28 cellular contexts compared by ENCODE assay signal in the genomic region with DNA sequence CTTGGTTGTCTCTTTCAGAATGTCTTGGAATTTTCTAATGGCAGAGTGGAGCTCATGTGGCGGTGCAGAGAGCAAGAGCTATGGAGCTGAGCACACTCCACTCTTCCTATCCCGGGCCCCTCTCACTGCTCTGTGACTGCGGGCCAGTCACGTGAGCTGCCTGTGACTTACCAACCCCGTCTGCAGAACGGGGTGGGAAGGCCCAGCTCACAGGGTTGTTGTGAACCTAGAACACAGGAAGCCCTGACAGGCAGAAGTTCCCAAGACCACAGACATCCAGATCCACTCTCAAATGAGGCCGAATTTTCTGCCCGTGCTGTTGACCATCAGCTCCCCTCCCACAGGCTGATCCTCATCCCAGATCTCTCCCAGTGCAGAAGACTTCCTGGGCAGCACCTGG. TPM values are rescaled to one million over a fixed set of nuclear protein-coding genes. Genes with fewer than 3 reads are reported as not detected.
DNase-seq lines count a peak whose midpoint lies in the region; ATAC-seq and TF ChIP-seq lines count a peak whose summit lies in the region.
"Had no signal": no experiment of that assay in that cellular context is flagged by ENCODE, and none has a peak within 500 bp of the region (broad histone marks: within the 10 kb centered on the region; RNA-seq: fewer than 3 reads in every experiment).

No MANE protein-coding gene starts in this region.

- H3K4me3 ChIP-seq in spleen: no peak overlapping the region
- H3K4me3 ChIP-seq: coronary artery had no signal

- TF ChIP-seq CTCF in glutamatergic neuron (IDR thresholded peaks at IDR 0.05; ENCODE audit: partially characterized antibody, unreplicated experiment) (no peak), spleen (IDR thresholded peaks at IDR 0.05 in 8 of 11, conservative IDR thresholded peaks at IDR 0.05 in 3 of 11) (no peak)

- no peaks in the 10 kb centered on the region for H3K9me3 ChIP-seq in spleen

- no peak for TF ChIP-seq POLR2A in spleen (IDR thresholded peaks at IDR 0.05)

- no peak overlapping the region for H3K4me3 Mint-ChIP-seq in activated CD4-positive, alpha-beta T cell treated with anti-CD3 and anti-CD28 coated beads, Interleukin-2, amount 10 ng/mL, durations not matched to agents 24 days and 14 days
- H3K4me3 Mint-ChIP-seq in glutamatergic neuron (ENCODE audit: unreplicated experiment): no peak overlapping the region
- H3K4me3 Mint-ChIP-seq: activated CD4-positive, alpha-beta T cell treated with anti-CD3 and anti-CD28 coated beads, Interleukin-2, amount 10 ng/mL, durations not matched to agents 7 days and 5 days; naive thymus-derived CD4-positive, alpha-beta T cell; stimulated activated naive B cell treated with anti-CD40 and anti-IgM and Interleukin-4, amounts not matched to agents 10 μg/mL and 1 μg/mL and 100 μg/mL, for 72 hours had no signal

- peaks cover 0 to 32% (median 5%) of the 10 kb centered on the region in 6 donors for H3K4me1 ChIP-seq in spleen

- peak overlapping the region; percentile 18 for H3K27ac Mint-ChIP-seq in activated CD4-positive, alpha-beta T cell treated with anti-CD3 and anti-CD28 coated beads, Interleukin-2, amount 10 ng/mL, durations not matched to agents 24 days and 14 days
- H3K27ac Mint-ChIP-seq in glutamatergic neuron (ENCODE audit: unreplicated experiment): no peak overlapping the region
- H3K27ac Mint-ChIP-seq: activated CD4-positive, alpha-beta T cell treated with anti-CD3 and anti-CD28 coated beads, Interleukin-2, amount 10 ng/mL, durations not matched to agents 7 days and 5 days; stimulated activated naive B cell treated with anti-CD40 and anti-IgM and Interleukin-4, amounts not matched to agents 10 μg/mL and 1 μg/mL and 100 μg/mL, for 72 hours had no signal

- no peak for DNase-seq in activated CD4-positive, alpha-beta T cell treated with anti-CD3 and anti-CD28 coated beads, Interleukin-2, amount 10 ng/mL, durations not matched to agents 24 days and 14 days
- no peak for DNase-seq in activated CD4-positive, alpha-beta T cell treated with anti-CD3 and anti-CD28 coated beads for 4 hours
- DNase-seq in Kasumi-1 (lab: John Stamatoyannopoulos, UW) (peak; percentile 70 to 71), glutamatergic neuron (peak; percentile 6), spleen (peak; percentile 80), COLO829 (ENCODE audit: low spot score) (no peak), NAMALWA (ENCODE audit: low spot score) (no peak)
- DNase-seq: 8988T; activated CD4-positive, alpha-beta T cell treated with anti-CD3 and anti-CD28 coated beads, Interleukin-2, amount 10 ng/mL, durations not matched to agents 7 days and 5 days; activated effector memory CD4-positive, alpha-beta T cell treated with anti-CD3 and anti-CD28 coated beads, Interleukin-2, amount 50 U/mL, for 16 hours; activated T-cell treated with anti-CD3 and anti-CD28 coated beads, Interleukin-2, amount 50 U/mL, for 1 hour; caudate nucleus; erythroblast; IMR-90; islet precursor cell; naive thymus-derived CD4-positive, alpha-beta T cell; NCI-H1048; NCI-H1694; NCI-H446; NCI-H748 treated with DMSO at 0.1 percent for 48 hours; nucleus accumbens; SHP77 treated with DMSO at 0.1 percent for 48 hours; stimulated activated naive B cell treated with anti-CD40 and anti-IgM and Interleukin-4, amounts not matched to agents 10 μg/mL and 1 μg/mL and 100 μg/mL, for 72 hours; T1000; WERI-Rb-1 had no signal

- 40 to 60% (median 43%) methylated on average over 8 of the region's 8 CpGs for WGBS in spleen, 5 donors

- intact Hi-C loops in activated CD4-positive, alpha-beta T cell treated with anti-CD3 and anti-CD28 coated beads, Interleukin-2, amount 10 ng/mL, durations not matched to agents 24 days and 14 days (cut with micrococcal nuclease): loop anchor here (5.0 kb wide), 1 partner anchor 835 kb away; no protein-coding TSS in a partner anchor
- intact Hi-C loops in spleen (cut with DNase I; ENCODE audit: low total_unique reads): no loop called here

- peaks cover 0 to 20% (median 0%) of the 10 kb centered on the region in 6 donors for H3K36me3 ChIP-seq in spleen
- H3K36me3 ChIP-seq: WERI-Rb-1 had no signal

- no peaks in the 10 kb centered on the region for H3K9me3 Mint-ChIP-seq in activated CD4-positive, alpha-beta T cell treated with anti-CD3 and anti-CD28 coated beads, Interleukin-2, amount 10 ng/mL, durations not matched to agents 24 days and 14 days
- H3K9me3 Mint-ChIP-seq in glutamatergic neuron (ENCODE audit: unreplicated experiment): peaks cover 6% of the 10 kb centered on the region
- H3K9me3 Mint-ChIP-seq: activated CD4-positive, alpha-beta T cell treated with anti-CD3 and anti-CD28 coated beads, Interleukin-2, amount 10 ng/mL, durations not matched to agents 7 days and 5 days; stimulated activated naive B cell treated with anti-CD40 and anti-IgM and Interleukin-4, amounts not matched to agents 10 μg/mL and 1 μg/mL and 100 μg/mL, for 72 hours had no signal

- H3K27ac ChIP-seq in spleen: peak overlapping the region in 1 of 8 donors; percentile 40
- H3K27ac ChIP-seq: coronary artery, WERI-Rb-1 had no signal

- ATAC-seq in HG03025 (IDR thresholded peaks at IDR 0.05; ENCODE audit: low FRiP score, unreplicated experiment): no peak
- ATAC-seq: naive thymus-derived CD4-positive, alpha-beta T cell; Panc1 had no signal

- peaks cover 1% of the 10 kb centered on the region for H3K27me3 Mint-ChIP-seq in activated CD4-positive, alpha-beta T cell treated with anti-CD3 and anti-CD28 coated beads, Interleukin-2, amount 10 ng/mL, durations not matched to agents 24 days and 14 days
- peaks cover 13% of the 10 kb centered on the region for H3K27me3 Mint-ChIP-seq in glutamatergic neuron (ENCODE audit: unreplicated experiment)
- H3K27me3 Mint-ChIP-seq: activated CD4-positive, alpha-beta T cell treated with anti-CD3 and anti-CD28 coated beads, Interleukin-2, amount 10 ng/mL, durations not matched to agents 7 days and 5 days; naive thymus-derived CD4-positive, alpha-beta T cell had no signal

- no peaks in the 10 kb centered on the region for H3K36me3 Mint-ChIP-seq in activated CD4-positive, alpha-beta T cell treated with anti-CD3 and anti-CD28 coated beads, Interleukin-2, amount 10 ng/mL, durations not matched to agents 24 days and 14 days (ENCODE audit: low read depth)
- peaks cover 4% of the 10 kb centered on the region for H3K36me3 Mint-ChIP-seq in glutamatergic neuron (ENCODE audit: unreplicated experiment)

- no peaks in the 10 kb centered on the region for H3K27me3 ChIP-seq in spleen (replicated peaks in 1 of 7)

- H3K4me1 Mint-ChIP-seq in activated CD4-positive, alpha-beta T cell treated with anti-CD3 and anti-CD28 coated beads, Interleukin-2, amount 10 ng/mL, durations not matched to agents 24 days and 14 days: peaks cover 10% of the 10 kb centered on the region
- peaks cover 7% of the 10 kb centered on the region for H3K4me1 Mint-ChIP-seq in glutamatergic neuron (ENCODE audit: low read depth, unreplicated experiment)

RNA-seq across cellular contexts. Expression of gene PLXNA1, which starts 35.5 kb away (rescaled TPM):
- total RNA-seq in activated CD4-positive, alpha-beta T cell treated with anti-CD3 and anti-CD28 coated beads, Interleukin-2, amount 10 ng/mL, durations not matched to agents 24 days and 14 days: 21.3 and 24.0 TPM in 2 replicates
- 110 TPM for total RNA-seq in glutamatergic neuron (ENCODE audit: unreplicated experiment)
- 10 to 100 TPM; 27.8 to 47.6 (median 41.4) TPM for total RNA-seq in spleen
- polyA plus RNA-seq in spleen: 10 to 100 TPM in 1 of 3 donors, 1 to 10 TPM in 2; 3.7 to 11.9 (median 3.8) TPM

Comparison
In these comparisons a context has a peak if more than half of its experiments do, and no peak if none do; other contexts are left out.
1. DNase-seq: peak in Kasumi-1 (2 of 2), glutamatergic neuron (single experiment) and spleen (single experiment); none in activated CD4-positive, alpha-beta T cell treated with anti-CD3 and anti-CD28 coated beads, Interleukin-2, amount 10 ng/mL, durations not matched to agents 24 days and 14 days (single experiment), activated CD4-positive, alpha-beta T cell treated with anti-CD3 and anti-CD28 coated beads for 4 hours (0 of 2), COLO829 (single experiment) and NAMALWA (single experiment).